ENCODE assay signal across 1 cellular context in the genomic region with DNA sequence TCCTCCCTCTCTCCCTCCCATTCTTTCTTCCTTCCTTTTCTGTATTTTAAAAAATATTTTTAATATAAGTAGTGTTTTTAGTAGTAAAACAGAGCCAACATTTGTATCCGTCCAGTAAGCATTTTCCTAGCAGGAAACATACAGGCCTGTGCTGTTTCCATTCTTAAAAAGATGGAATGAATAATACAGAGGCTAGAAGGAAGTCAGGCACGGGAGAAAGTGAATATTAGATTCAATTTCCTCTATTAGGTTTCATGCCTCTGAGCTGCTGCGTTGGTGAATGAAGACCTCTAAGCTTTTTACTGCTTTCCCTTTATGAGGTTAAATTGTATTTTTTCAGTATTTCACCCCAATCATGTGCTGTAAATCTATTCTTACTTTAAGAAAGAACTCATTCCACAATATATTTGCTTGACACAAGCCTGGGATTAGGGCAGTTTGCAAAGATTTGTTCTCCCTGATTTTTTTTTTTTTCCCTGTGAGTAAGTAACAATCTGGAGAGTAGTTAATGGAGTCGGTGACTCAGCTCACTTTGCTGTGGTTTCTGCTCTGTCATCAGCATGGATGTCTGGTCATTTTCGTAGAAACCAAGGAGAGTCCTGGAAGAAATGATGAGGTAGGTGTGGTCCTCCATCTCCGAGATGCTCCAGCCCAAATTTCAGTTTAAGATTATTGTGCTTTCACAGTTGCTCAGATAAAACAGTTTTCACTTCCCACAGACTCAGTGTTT.
TF ChIP-seq lines count a peak whose summit lies in the region.

No MANE protein-coding gene starts in this region.

TF ChIP-seq in HCT116, 20 proteins besides CTCF, POLR2A, EP300 and RAD21 (continued from another document):
- TF ChIP-seq, protein P1, sequence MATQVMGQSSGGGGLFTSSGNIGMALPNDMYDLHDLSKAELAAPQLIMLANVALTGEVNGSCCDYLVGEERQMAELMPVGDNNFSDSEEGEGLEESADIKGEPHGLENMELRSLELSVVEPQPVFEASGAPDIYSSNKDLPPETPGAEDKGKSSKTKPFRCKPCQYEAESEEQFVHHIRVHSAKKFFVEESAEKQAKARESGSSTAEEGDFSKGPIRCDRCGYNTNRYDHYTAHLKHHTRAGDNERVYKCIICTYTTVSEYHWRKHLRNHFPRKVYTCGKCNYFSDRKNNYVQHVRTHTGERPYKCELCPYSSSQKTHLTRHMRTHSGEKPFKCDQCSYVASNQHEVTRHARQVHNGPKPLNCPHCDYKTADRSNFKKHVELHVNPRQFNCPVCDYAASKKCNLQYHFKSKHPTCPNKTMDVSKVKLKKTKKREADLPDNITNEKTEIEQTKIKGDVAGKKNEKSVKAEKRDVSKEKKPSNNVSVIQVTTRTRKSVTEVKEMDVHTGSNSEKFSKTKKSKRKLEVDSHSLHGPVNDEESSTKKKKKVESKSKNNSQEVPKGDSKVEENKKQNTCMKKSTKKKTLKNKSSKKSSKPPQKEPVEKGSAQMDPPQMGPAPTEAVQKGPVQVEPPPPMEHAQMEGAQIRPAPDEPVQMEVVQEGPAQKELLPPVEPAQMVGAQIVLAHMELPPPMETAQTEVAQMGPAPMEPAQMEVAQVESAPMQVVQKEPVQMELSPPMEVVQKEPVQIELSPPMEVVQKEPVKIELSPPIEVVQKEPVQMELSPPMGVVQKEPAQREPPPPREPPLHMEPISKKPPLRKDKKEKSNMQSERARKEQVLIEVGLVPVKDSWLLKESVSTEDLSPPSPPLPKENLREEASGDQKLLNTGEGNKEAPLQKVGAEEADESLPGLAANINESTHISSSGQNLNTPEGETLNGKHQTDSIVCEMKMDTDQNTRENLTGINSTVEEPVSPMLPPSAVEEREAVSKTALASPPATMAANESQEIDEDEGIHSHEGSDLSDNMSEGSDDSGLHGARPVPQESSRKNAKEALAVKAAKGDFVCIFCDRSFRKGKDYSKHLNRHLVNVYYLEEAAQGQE (IDR thresholded peaks at IDR 0.05; ENCODE audit: low read depth) = no peak
- TF ChIP-seq, protein P2, sequence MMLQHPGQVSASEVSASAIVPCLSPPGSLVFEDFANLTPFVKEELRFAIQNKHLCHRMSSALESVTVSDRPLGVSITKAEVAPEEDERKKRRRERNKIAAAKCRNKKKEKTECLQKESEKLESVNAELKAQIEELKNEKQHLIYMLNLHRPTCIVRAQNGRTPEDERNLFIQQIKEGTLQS (IDR thresholded peaks at IDR 0.05) = no peak
- TF ChIP-seq EGR1 (IDR thresholded peaks at IDR 0.05; ENCODE audit: low read depth) = no peak
- TF ChIP-seq, protein P3, sequence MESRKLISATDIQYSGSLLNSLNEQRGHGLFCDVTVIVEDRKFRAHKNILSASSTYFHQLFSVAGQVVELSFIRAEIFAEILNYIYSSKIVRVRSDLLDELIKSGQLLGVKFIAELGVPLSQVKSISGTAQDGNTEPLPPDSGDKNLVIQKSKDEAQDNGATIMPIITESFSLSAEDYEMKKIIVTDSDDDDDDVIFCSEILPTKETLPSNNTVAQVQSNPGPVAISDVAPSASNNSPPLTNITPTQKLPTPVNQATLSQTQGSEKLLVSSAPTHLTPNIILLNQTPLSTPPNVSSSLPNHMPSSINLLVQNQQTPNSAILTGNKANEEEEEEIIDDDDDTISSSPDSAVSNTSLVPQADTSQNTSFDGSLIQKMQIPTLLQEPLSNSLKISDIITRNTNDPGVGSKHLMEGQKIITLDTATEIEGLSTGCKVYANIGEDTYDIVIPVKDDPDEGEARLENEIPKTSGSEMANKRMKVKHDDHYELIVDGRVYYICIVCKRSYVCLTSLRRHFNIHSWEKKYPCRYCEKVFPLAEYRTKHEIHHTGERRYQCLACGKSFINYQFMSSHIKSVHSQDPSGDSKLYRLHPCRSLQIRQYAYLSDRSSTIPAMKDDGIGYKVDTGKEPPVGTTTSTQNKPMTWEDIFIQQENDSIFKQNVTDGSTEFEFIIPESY (IDR thresholded peaks at IDR 0.05; ENCODE audit: extremely low read depth, insufficient replicate concordance, low read length) = no peak
- peak; percentile 61; the same call in 1 of the 2 replicates for TF ChIP-seq SIN3A (IDR thresholded peaks at IDR 0.05; ENCODE audit: low read depth)
- TF ChIP-seq EZH2 (IDR thresholded peaks at IDR 0.05) = no peak
- peak; percentile 18; the same call in 1 of the 2 replicates for TF ChIP-seq POLR2AphosphoS5 (IDR thresholded peaks at IDR 0.05; ENCODE audit: low read depth, low read length)
- no peak for TF ChIP-seq ELF1 (IDR thresholded peaks at IDR 0.05; ENCODE audit: borderline replicate concordance, low read depth)
- TF ChIP-seq SP1 (IDR thresholded peaks at IDR 0.05; ENCODE audit: low read depth) = peak; percentile 50
